ENCODE assay signal across 14 cellular contexts in the genomic region with DNA sequence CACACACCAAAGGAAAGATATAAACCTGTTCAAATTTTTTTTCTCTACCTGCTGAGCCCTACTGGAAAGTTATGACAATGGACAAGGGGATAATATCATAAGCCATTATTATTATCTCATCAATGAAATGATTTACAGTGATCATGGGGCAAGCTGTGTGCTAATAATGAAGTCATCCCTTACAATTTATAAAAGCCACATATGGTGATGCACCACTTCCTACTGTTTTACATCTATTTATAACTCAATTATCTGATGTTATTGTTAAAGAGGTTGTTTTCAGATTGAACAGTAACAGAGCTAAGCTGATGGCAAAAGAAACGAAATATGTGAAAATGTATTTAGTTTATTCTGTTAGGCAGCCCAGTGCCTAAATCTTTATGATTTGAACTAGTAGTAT.
DNase-seq lines count a peak whose midpoint lies in the region; ATAC-seq and TF ChIP-seq lines count a peak whose summit lies in the region.
"Had no signal": no experiment of that assay in that cellular context is flagged by ENCODE, and none has a peak within 500 bp of the region (broad histone marks: within the 10 kb centered on the region; RNA-seq: fewer than 3 reads in every experiment).

No MANE protein-coding gene starts in this region.

- peak overlapping the region; percentile 65; the same call in 1 of the 2 replicates for H2AFZ ChIP-seq in SK-N-SH (ENCODE audit: low read depth)
- H2AFZ ChIP-seq: GM23338 had no signal

- peak overlapping the region; percentile 65 for H3K4me2 ChIP-seq in SK-N-SH
- H3K4me2 ChIP-seq: GM23338 had no signal

- TF ChIP-seq EP300 in SK-N-SH (IDR thresholded peaks at IDR 0.05; ENCODE audit: borderline replicate concordance in 1 of 2, low read depth in 1 of 2, low read length in 1 of 2) (no peak), transverse colon (IDR thresholded peaks at IDR 0.05; ENCODE audit: low read depth) (no peak)

- H3K4me1 ChIP-seq in SK-N-SH (ENCODE audit: control insufficient read depth in 1 of 2, insufficient read depth in 2 of 2, low read depth in 1 of 2, low read length in 1 of 2) (no peaks in the 10 kb centered on the region), transverse colon (peaks cover 0 to 8% (median 1%) of the 10 kb centered on the region in 4 donors)

- H3K36me3 ChIP-seq in SK-N-SH (replicated peaks in 1 of 2; ENCODE audit: control insufficient read depth in 1 of 2, insufficient read depth in 2 of 2, low read length in 1 of 2) (no peaks in the 10 kb centered on the region), transverse colon (no peaks in the 10 kb centered on the region)
- H3K36me3 ChIP-seq: cardiac muscle cell had no signal

- H3K9me2 ChIP-seq in SK-N-SH, result no peaks in the 10 kb centered on the region

- in situ Hi-C loops in transverse colon (cut with MboI; ENCODE audit: low pct_ligation_motif_present in 1 of 4, low pct_unique_long_range_greater_than_20kb in 1 of 4, low sequenced_read_pairs in 3 of 4), result no loop called here

- POLR2A ChIA-PET in SK-N-SH (lab: Yijun Ruan, JAX), result no interaction called here

- CTCF ChIA-PET in SK-N-SH (lab: Yijun Ruan, JAX), result interaction anchor here (0.9 kb wide), 1 partner anchor 169 kb away, joined by 3 read pairs; no protein-coding TSS in a partner anchor

- no peaks in the 10 kb centered on the region for H3K27me3 ChIP-seq in SK-N-SH (ENCODE audit: insufficient read depth)
- no peaks in the 10 kb centered on the region for H3K27me3 ChIP-seq in transverse colon
- H3K27me3 ChIP-seq: cardiac muscle cell had no signal

- H3F3A ChIP-seq in SK-N-SH (replicated peaks; ENCODE audit: insufficient read depth), result no peaks in the 10 kb centered on the region

- H3K9ac ChIP-seq in SK-N-SH, result no peak overlapping the region

- no peak for ATAC-seq in SK-N-SH treated with all-trans-retinoic acid at 6 μM for 48 hours
- no peak for ATAC-seq in GM19351 (IDR thresholded peaks at IDR 0.05; ENCODE audit: unreplicated experiment)
- ATAC-seq: activated CD8-positive, alpha-beta T cell treated with anti-CD3 and anti-CD28 coated beads, Interleukin-2, amount 10 ng/mL, durations not matched to agents 7 days and 5 days; GM23338 had no signal

- no peaks in the 10 kb centered on the region for H3K9me3 ChIP-seq in SK-N-SH
- no peaks in the 10 kb centered on the region for H3K9me3 ChIP-seq in transverse colon

- H3K79me2 ChIP-seq in SK-N-SH (ENCODE audit: insufficient read depth), result no peaks in the 10 kb centered on the region

- H3K4me3 ChIP-seq in SK-N-SH (ENCODE audit: low read depth in 2 of 2, low read length in 1 of 2) (peak overlapping the region; percentile 27 to 48; a peak in 3 of 4 replicates), WI38 (ENCODE audit: low read depth, low read length) (peak overlapping the region; percentile 46), foreskin fibroblast (ENCODE audit: low read depth in 1 of 2, low read length in 2 of 2) (peak overlapping the region; percentile 36 to 41), transverse colon (peak overlapping the region in 3 of 4 donors; percentile 8 to 41 (median 26))
- H3K4me3 ChIP-seq: cardiac muscle cell, GM12878, GM23338 had no signal

- intact Hi-C loops in transverse colon (cut with DNase I; ENCODE audit: low total_unique reads), result no loop called here

- TF ChIP-seq POLR2A in transverse colon (IDR thresholded peaks at IDR 0.05), result no peak

- TF ChIP-seq CTCF in SK-N-SH (IDR thresholded peaks at IDR 0.05) (no peak), WI38 (IDR thresholded peaks at IDR 0.05; ENCODE audit: low read depth, low read length) (no peak), foreskin fibroblast (IDR thresholded peaks at IDR 0.05; ENCODE audit: low read depth, low read length) (no peak), transverse colon (IDR thresholded peaks at IDR 0.05) (no peak)

- no peaks in the 10 kb centered on the region for H4K20me1 ChIP-seq in SK-N-SH (ENCODE audit: insufficient read depth)

- H3K27ac ChIP-seq in SK-N-SH (ENCODE audit: low read depth in 2 of 2, low read length in 1 of 2), result no peak overlapping the region; a peak in 1 of 4 replicates
- H3K27ac ChIP-seq in transverse colon, result peak overlapping the region in 2 of 4 donors; percentile 24 to 34
- H3K27ac ChIP-seq: cardiac muscle cell had no signal

- WGBS in SK-N-SH (ENCODE audit: low lambda C conversion rate), result 22% methylated on average over 1 of the region's 1 CpG
- WGBS in transverse colon (ENCODE audit: low coverage in 1 of 2), 2 donors, result 9 to 35% methylated on average over 1 of the region's 1 CpG

- TF ChIP-seq RAD21 in SK-N-SH (IDR thresholded peaks at IDR 0.05; ENCODE audit: low read length), result no peak

- DNase-seq in SK-N-SH (no peak), foreskin fibroblast (peak; percentile 6 to 8), transverse colon (no peak), NCI-H82 treated with DMSO at 0.1 percent for 48 hours (lab: John Stamatoyannopoulos, UW; ENCODE audit: unreplicated experiment) (no peak), SKM-1 treated with dmso at 0.1 percent for 144 hours (lab: John Stamatoyannopoulos, UW; ENCODE audit: unreplicated experiment) (no peak)
- DNase-seq: activated CD8-positive, alpha-beta T cell treated with anti-CD3 and anti-CD28 coated beads, Interleukin-2, amount 10 ng/mL, durations not matched to agents 7 days and 5 days; DMS79 treated with DMSO at 0.1 percent for 48 hours; T-helper 9 cell had no signal

TF ChIP-seq in SK-N-SH, 30 proteins besides CTCF, POLR2A, EP300 and RAD21 (continues in another document):
- no peak for TF ChIP-seq SMC3 (IDR thresholded peaks at IDR 0.05; ENCODE audit: low read depth, low read length)
- TF ChIP-seq USF1 (IDR thresholded peaks at IDR 0.05; ENCODE audit: borderline replicate concordance, low read depth), result no peak
- TF ChIP-seq TEAD4 (IDR thresholded peaks at IDR 0.05; ENCODE audit: borderline replicate concordance, insufficient read depth), result no peak
- no peak for TF ChIP-seq JUND (IDR thresholded peaks at IDR 0.05)
- TF ChIP-seq TAF1 (IDR thresholded peaks at IDR 0.05; ENCODE audit: borderline replicate concordance, low read depth, low read length), result no peak
- TF ChIP-seq, protein P1, sequence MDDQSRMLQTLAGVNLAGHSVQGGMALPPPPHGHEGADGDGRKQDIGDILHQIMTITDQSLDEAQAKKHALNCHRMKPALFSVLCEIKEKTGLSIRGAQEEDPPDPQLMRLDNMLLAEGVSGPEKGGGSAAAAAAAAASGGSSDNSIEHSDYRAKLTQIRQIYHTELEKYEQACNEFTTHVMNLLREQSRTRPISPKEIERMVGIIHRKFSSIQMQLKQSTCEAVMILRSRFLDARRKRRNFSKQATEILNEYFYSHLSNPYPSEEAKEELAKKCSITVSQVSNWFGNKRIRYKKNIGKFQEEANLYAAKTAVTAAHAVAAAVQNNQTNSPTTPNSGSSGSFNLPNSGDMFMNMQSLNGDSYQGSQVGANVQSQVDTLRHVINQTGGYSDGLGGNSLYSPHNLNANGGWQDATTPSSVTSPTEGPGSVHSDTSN (IDR thresholded peaks at IDR 0.05), result no peak
- TF ChIP-seq USF2 (IDR thresholded peaks at IDR 0.05; ENCODE audit: borderline replicate concordance, low read depth, low read length), result no peak

TF ChIP-seq in SK-N-SH treated with all-trans-retinoic acid at 6 μM for 48 hours, 23 proteins besides CTCF, POLR2A, EP300 and RAD21 (continues in another document):
- TF ChIP-seq CREB5 (CRISPR knock-in tag; IDR thresholded peaks at IDR 0.05; ENCODE audit: low read depth), result no peak
- TF ChIP-seq GLIS3 (CRISPR knock-in tag; IDR thresholded peaks at IDR 0.05), result no peak
- no peak for TF ChIP-seq POU6F1 (CRISPR knock-in tag; IDR thresholded peaks at IDR 0.05; ENCODE audit: borderline replicate concordance, low read depth)
- no peak for TF ChIP-seq SNAI2 (CRISPR knock-in tag; IDR thresholded peaks at IDR 0.05)
- TF ChIP-seq BACH2 (CRISPR knock-in tag; IDR thresholded peaks at IDR 0.05; ENCODE audit: borderline replicate concordance), result no peak
- TF ChIP-seq ZC3H10 (CRISPR knock-in tag; IDR thresholded peaks at IDR 0.05), result no peak
- no peak for TF ChIP-seq TOX (CRISPR knock-in tag; IDR thresholded peaks at IDR 0.05; ENCODE audit: borderline replicate concordance)
- TF ChIP-seq PATZ1 (CRISPR knock-in tag; IDR thresholded peaks at IDR 0.05; ENCODE audit: borderline replicate concordance), result no peak

Comparison
In these comparisons a context has a peak if more than half of its experiments do, and no peak if none do; other contexts are left out.
1. DNase-seq: peak in foreskin fibroblast (2 of 2); none in SK-N-SH (single experiment), transverse colon (single experiment), NCI-H82 treated with DMSO at 0.1 percent for 48 hours (single experiment) and SKM-1 treated with dmso at 0.1 percent for 144 hours (single experiment).
2. Peak in every context shown above with its lines, with median percentiles within 50 percentile points of each other: H3K4me3 ChIP-seq.